ENCODE assay signal across 27 cellular contexts in the genomic region with DNA sequence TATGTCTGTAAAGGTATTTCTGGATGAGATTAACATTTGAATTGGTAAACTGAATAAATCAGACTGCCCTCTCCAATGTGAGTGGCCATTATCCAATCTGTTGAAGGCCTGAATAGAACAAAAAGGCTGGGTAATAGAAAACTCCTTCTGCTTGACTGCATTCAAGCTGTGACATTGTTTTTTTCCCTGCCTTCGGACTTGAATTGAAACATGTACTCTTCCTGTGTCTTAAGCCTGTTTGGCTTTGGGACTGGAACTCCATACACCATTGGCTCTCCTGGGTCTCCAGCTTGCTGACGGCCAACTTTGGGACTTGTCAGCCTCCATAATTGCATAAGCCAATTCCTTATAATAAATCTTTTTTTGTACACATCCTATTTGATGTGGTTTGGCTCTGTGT.
"Had no signal": no experiment of that assay in that cellular context is flagged by ENCODE, and none has a peak within 500 bp of the region (broad histone marks: within the 10 kb centered on the region; RNA-seq: fewer than 3 reads in every experiment).

No MANE protein-coding gene starts in this region.

- H3K36me3 Mint-ChIP-seq: activated naive CD8-positive, alpha-beta T cell had no signal

- H3K27ac Mint-ChIP-seq: activated CD8-positive, alpha-beta T cell treated with anti-CD3 and anti-CD28 coated beads for 36 hours; activated naive CD8-positive, alpha-beta T cell; activated T-helper 17 cell treated with anti-CD3 and anti-CD28 coated beads, Interleukin-2, amount 50 U/mL, for 72 hours; WTC11 had no signal

- ATAC-seq: activated CD8-positive, alpha-beta T cell treated with anti-CD3 and anti-CD28 coated beads for 36 hours; activated T-cell treated with anti-CD3 and anti-CD28 coated beads, Interleukin-2, amount 50 U/mL, for 4 hours; activated T-helper 17 cell treated with anti-CD3 and anti-CD28 coated beads, Interleukin-2, amount 50 U/mL, for 72 hours; body of pancreas; gastroesophageal sphincter; WTC11 had no signal

- H3K27me3 Mint-ChIP-seq: activated CD8-positive, alpha-beta T cell treated with anti-CD3 and anti-CD28 coated beads for 36 hours; activated naive CD8-positive, alpha-beta T cell; activated T-helper 17 cell treated with anti-CD3 and anti-CD28 coated beads, Interleukin-2, amount 50 U/mL, for 72 hours had no signal

- H3K4me3 ChIP-seq: body of pancreas, colonic mucosa, esophagus squamous epithelium, gastroesophageal sphincter had no signal

- H3K4me3 Mint-ChIP-seq: activated CD8-positive, alpha-beta T cell treated with anti-CD3 and anti-CD28 coated beads for 36 hours; activated naive CD8-positive, alpha-beta T cell; activated T-cell treated with anti-CD3 and anti-CD28 coated beads, Interleukin-2, amount 50 U/mL, for 4 hours; activated T-helper 17 cell treated with anti-CD3 and anti-CD28 coated beads, Interleukin-2, amount 50 U/mL, for 72 hours; WTC11 had no signal

- H3K4me1 ChIP-seq: colonic mucosa, esophagus squamous epithelium, gastroesophageal sphincter had no signal

- H3K27me3 ChIP-seq: body of pancreas, colonic mucosa, esophagus squamous epithelium, gastroesophageal sphincter had no signal

- H3K9me3 ChIP-seq: body of pancreas, colonic mucosa, esophagus squamous epithelium, gastroesophageal sphincter had no signal

- H3K9me3 Mint-ChIP-seq: activated T-cell treated with anti-CD3 and anti-CD28 coated beads, Interleukin-2, amount 50 U/mL, for 4 hours; activated T-helper 17 cell treated with anti-CD3 and anti-CD28 coated beads, Interleukin-2, amount 50 U/mL, for 72 hours had no signal

- DNase-seq: activated CD4-positive, alpha-beta T cell treated with anti-CD3 and anti-CD28 coated beads for 1 hour; activated CD4-positive, alpha-beta T cell treated with anti-CD3 and anti-CD28 coated beads for 48 hours; activated CD4-positive, alpha-beta T cell treated with anti-CD3 and anti-CD28 coated beads, Interleukin-2, amount 50 U/mL, for 1 hour; activated CD4-positive, alpha-beta T cell treated with anti-CD3 and anti-CD28 coated beads, Interleukin-2, amount 50 U/mL, for 48 hours; activated CD8-positive, alpha-beta memory T cell treated with anti-CD3 and anti-CD28 coated beads for 24 hours; activated CD8-positive, alpha-beta T cell treated with anti-CD3 and anti-CD28 coated beads for 36 hours; activated effector memory CD4-positive, alpha-beta T cell treated with Interleukin-2 at 50 U/mL for 16 hours; activated gamma-delta T cell treated with Interleukin-2 at 50 U/mL for 16 hours; activated naive CD4-positive, alpha-beta T cell treated with anti-CD3 and anti-CD28 coated beads, Interleukin-2, amount 50 U/mL, for 16 hours; activated naive CD4-positive, alpha-beta T cell treated with Interleukin-2 at 50 U/mL for 16 hours; activated T-cell treated with anti-CD3 and anti-CD28 coated beads, Interleukin-2, amount 50 U/mL, for 4 hours; amniotic stem cell; anterior cingulate cortex; body of pancreas; caudate nucleus; cerebellar nuclear complex; colonic mucosa; effector CD8-positive, alpha-beta T cell; esophagus squamous epithelium; foreskin melanocyte; T-helper 2 cell had no signal

- H3K36me3 ChIP-seq: colonic mucosa, esophagus squamous epithelium, gastroesophageal sphincter had no signal

- H3K27ac ChIP-seq: body of pancreas, colonic mucosa, epithelial cell of prostate, esophagus squamous epithelium, gastroesophageal sphincter, VCaP had no signal

- H3K4me1 Mint-ChIP-seq: activated T-helper 17 cell treated with anti-CD3 and anti-CD28 coated beads, Interleukin-2, amount 50 U/mL, for 72 hours had no signal
